ENCODE assay signal across 8 cellular contexts in genomic region chr3:46866720-46867549, GRCh38. TPM values are rescaled to one million over a fixed set of nuclear protein-coding genes. Genes with fewer than 3 reads are reported as not detected.
DNase-seq lines count a peak whose midpoint lies in the region; ATAC-seq, FAIRE-seq and TF ChIP-seq lines count a peak whose summit lies in the region.

No MANE protein-coding gene starts in this region.

- TF ChIP-seq CTCF in WERI-Rb-1 (IDR thresholded peaks at IDR 0.05; ENCODE audit: low read depth, low read length) (peak; percentile 90), brain (conservative IDR thresholded peaks at IDR 0.05) (peak; percentile 81 to 90), keratinocyte (optimal IDR thresholded peaks at IDR 0.05 in 1 of 3, IDR thresholded peaks at IDR 0.05 in 1 of 3, conservative IDR thresholded peaks at IDR 0.05 in 1 of 3; ENCODE audit: extremely low read depth in 1 of 3, insufficient read depth in 2 of 3, low read length in 3 of 3) (peak in 2 of 3 experiments; percentile 87 to 90)

- dilution Hi-C loops in keratinocyte (cut with MboI; ENCODE audit: extremely low pct_ligation_motif_present, low sequenced_read_pairs): no loop called here

- no peaks in the 10 kb centered on the region for H3K36me3 Mint-ChIP-seq in brain

- H3K9me3 ChIP-seq in WERI-Rb-1 (ENCODE audit: severe bottlenecking) (no peaks in the 10 kb centered on the region), keratinocyte (ENCODE audit: control insufficient read depth, low read depth, low read length) (no peaks in the 10 kb centered on the region)

- H3K9ac ChIP-seq in keratinocyte (ENCODE audit: control insufficient read depth, extremely low read depth, insufficient read depth, low read length): no peak overlapping the region

- no peak overlapping the region for H3K4me3 Mint-ChIP-seq in brain

- no peak overlapping the region for H3K4me2 ChIP-seq in keratinocyte (ENCODE audit: control insufficient read depth, extremely low read depth, insufficient read depth, low read depth, low read length)

- H3K27me3 ChIP-seq in WERI-Rb-1 (ENCODE audit: insufficient read depth, low read depth, severe bottlenecking) (no peaks in the 10 kb centered on the region), keratinocyte (ENCODE audit: control insufficient read depth, extremely low read depth, insufficient read depth, low read length) (peaks cover 25% of the 10 kb centered on the region)

- no peaks in the 10 kb centered on the region for H3K4me1 ChIP-seq in keratinocyte (ENCODE audit: control insufficient read depth, extremely low read depth, insufficient read depth, low read length)

- ATAC-seq in HG03025 (IDR thresholded peaks at IDR 0.05; ENCODE audit: low FRiP score, unreplicated experiment): no peak

- H3K9me1 ChIP-seq in keratinocyte (ENCODE audit: control insufficient read depth, extremely low read depth, insufficient read depth, low read length): no peaks in the 10 kb centered on the region

- H3K36me3 ChIP-seq in WERI-Rb-1: no peaks in the 10 kb centered on the region
- H3K36me3 ChIP-seq in keratinocyte (ENCODE audit: control insufficient read depth in 2 of 2, extremely low read depth in 1 of 2, insufficient read depth in 2 of 2, low read length in 2 of 2): no peaks in the 10 kb centered on the region

- peak overlapping the region in 1 of 5 experiments; percentile 78 for H3K27ac Mint-ChIP-seq in brain

- H3K9me3 Mint-ChIP-seq in brain: peaks cover 0 to 3% (median 0%) of the 10 kb centered on the region in 5 experiments

- no peak overlapping the region for H2AFZ ChIP-seq in keratinocyte (ENCODE audit: control insufficient read depth, low read length)

- no peak for FAIRE-seq in HTR-8/SVneo (lab: Jason Lieb, UNC)
- no peak for FAIRE-seq in keratinocyte (lab: Jason Lieb, UNC)

- H3K79me2 ChIP-seq in keratinocyte (ENCODE audit: control insufficient read depth, insufficient read depth, low read length): no peaks in the 10 kb centered on the region

- peaks cover 4% of the 10 kb centered on the region for H3K27me3 Mint-ChIP-seq in brain

- peak; percentile 51 for DNase-seq in COLO668 (lab: John Stamatoyannopoulos, UW; ENCODE audit: unreplicated experiment)
- peak; percentile 71 for DNase-seq in HTR-8/SVneo (ENCODE audit: insufficient read length, low spot score)
- peak; percentile 75 for DNase-seq in WERI-Rb-1
- no peak for DNase-seq in keratinocyte (ENCODE audit: low read depth, low spot score)
- DNase-seq in stimulated activated CD4-positive, alpha-beta T cell treated with anti-CD3 and anti-CD28 coated beads, Interleukin-1b, Interleukin-23, amount 100 ng/mL, for 4 hours (ENCODE audit: low read depth in 2 of 2): peak; percentile 86 to 89
- no peak for DNase-seq in GF-D8 (lab: John Stamatoyannopoulos, UW)

- H3K4me3 ChIP-seq in WERI-Rb-1 (ENCODE audit: low read depth, low read length) (no peak overlapping the region), keratinocyte (ENCODE audit: control insufficient read depth in 2 of 3, extremely low read depth in 1 of 3, insufficient read depth in 2 of 3, low read depth in 1 of 3, low read length in 3 of 3) (no peak overlapping the region)

- peaks cover 3% of the 10 kb centered on the region for H4K20me1 ChIP-seq in keratinocyte (ENCODE audit: control insufficient read depth, extremely low read depth, insufficient read depth, low read length)

- H3K27ac ChIP-seq in WERI-Rb-1 (no peak overlapping the region), keratinocyte (ENCODE audit: control insufficient read depth, insufficient read depth, low read length) (no peak overlapping the region)

- peaks cover 14% of the 10 kb centered on the region for H3K4me1 Mint-ChIP-seq in brain

RNA-seq across cellular contexts. Expression of gene MYL3, which starts 3.7 kb away (rescaled TPM):
- polyA plus RNA-seq in brain (ENCODE audit: insufficient read depth, low read depth, low replicate concordance) (4.8 TPM), keratinocyte (not detected in 3 replicates)
- not detected for polyA plus RNA-seq in keratinocyte (2011; ENCODE audit: low read depth)
- polyA plus RNA-seq in keratinocyte (2011; cell fraction: cytosol; rRNA removed): not detected in 2 replicates
- polyA plus RNA-seq in keratinocyte (2011; cell fraction: nucleus; rRNA removed): not detected in 2 replicates
- polyA plus RNA-seq in keratinocyte (2012; ENCODE audit: low replicate concordance): not detected in 2 replicates
- polyA minus RNA-seq in keratinocyte: not detected in 3 replicates
- not detected for polyA minus RNA-seq in keratinocyte (2011; cell fraction: cytosol; rRNA and poly(A)+ RNA removed)
- not detected in 2 replicates for polyA minus RNA-seq in keratinocyte (2011; cell fraction: nucleus; rRNA and poly(A)+ RNA removed)

RNA-seq across cellular contexts. Expression of gene PTH1R, which starts 10.6 kb away (rescaled TPM):
- polyA plus RNA-seq in brain (ENCODE audit: insufficient read depth, low read depth, low replicate concordance) (10.9 TPM), keratinocyte (not detected in 3 replicates)
- polyA plus RNA-seq in keratinocyte (2011; ENCODE audit: low read depth): not detected
- polyA plus RNA-seq in keratinocyte (2011; cell fraction: cytosol; rRNA removed): not detected in 2 replicates
- polyA plus RNA-seq in keratinocyte (2011; cell fraction: nucleus; rRNA removed): not detected in 2 replicates
- polyA plus RNA-seq in keratinocyte (2012; ENCODE audit: low replicate concordance): not detected in 2 replicates
- polyA minus RNA-seq in keratinocyte: not detected in 3 replicates
- not detected for polyA minus RNA-seq in keratinocyte (2011; cell fraction: cytosol; rRNA and poly(A)+ RNA removed)
- not detected in 2 replicates for polyA minus RNA-seq in keratinocyte (2011; cell fraction: nucleus; rRNA and poly(A)+ RNA removed)

Comparison
In these comparisons a context has a peak if more than half of its experiments do, and no peak if none do; other contexts are left out.
1. DNase-seq: peak in COLO668 (single experiment), HTR-8/SVneo (single experiment), WERI-Rb-1 (single experiment) and stimulated activated CD4-positive, alpha-beta T cell treated with anti-CD3 and anti-CD28 coated beads, Interleukin-1b, Interleukin-23, amount 100 ng/mL, for 4 hours (2 of 2); none in keratinocyte (single experiment) and GF-D8 (single experiment).
2. RNA of gene PTH1R, which starts 10.6 kb away (polyA plus RNA-seq): 10.9 TPM in brain (single experiment); not detected in keratinocyte; every median in the first group is over 10 times any median in the second.
3. Peak in every context shown above with its lines, with median percentiles within 50 percentile points of each other: CTCF ChIP-seq.